ENCODE assay signal across 13 cellular contexts in the genomic region with DNA sequence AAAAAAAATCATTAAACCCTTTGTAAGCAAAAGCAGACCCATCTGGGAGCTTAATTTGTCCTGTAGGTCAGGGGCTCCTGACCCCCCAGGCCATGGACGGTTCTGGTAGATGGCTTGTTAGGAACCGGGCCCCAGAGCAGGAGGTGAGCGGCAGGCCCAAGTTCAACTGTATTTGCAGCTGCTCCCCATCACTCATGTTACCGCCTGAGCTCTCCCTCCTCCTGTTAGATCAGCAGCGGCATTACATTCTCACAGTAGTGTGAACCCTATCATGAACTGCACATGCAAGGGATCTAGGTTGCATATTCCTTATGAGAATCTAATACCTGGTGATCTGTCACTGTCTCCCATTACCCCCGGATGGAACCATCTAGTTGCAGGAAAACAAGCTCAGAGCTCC.
DNase-seq lines count a peak whose midpoint lies in the region; TF ChIP-seq lines count a peak whose summit lies in the region.
"Had no signal": no experiment of that assay in that cellular context is flagged by ENCODE, and none has a peak within 500 bp of the region (broad histone marks: within the 10 kb centered on the region; RNA-seq: fewer than 3 reads in every experiment).

No MANE protein-coding gene starts in this region.

- TF ChIP-seq EP300 in tibial nerve (IDR thresholded peaks at IDR 0.05), result no peak

- no peak for TF ChIP-seq POLR2A in tibial nerve (IDR thresholded peaks at IDR 0.05)

- peak overlapping the region; percentile 68 for H3K27ac Mint-ChIP-seq in mesothelial cell of epicardium
- H3K27ac Mint-ChIP-seq: CD8-positive, alpha-beta T cell had no signal

- no peaks in the 10 kb centered on the region for H3K9me3 Mint-ChIP-seq in mesothelial cell of epicardium
- H3K9me3 Mint-ChIP-seq: CD8-positive, alpha-beta T cell had no signal

- TF ChIP-seq CTCF in mesothelial cell of epicardium (IDR thresholded peaks at IDR 0.05; ENCODE audit: unreplicated experiment) (no peak), tibial nerve (IDR thresholded peaks at IDR 0.05) (no peak)

- H3K4me3 ChIP-seq in SJCRH30 (no peak overlapping the region), tibial nerve (no peak overlapping the region)
- H3K4me3 ChIP-seq: A549, HAP-1 had no signal

- no peaks in the 10 kb centered on the region for H3K27me3 Mint-ChIP-seq in mesothelial cell of epicardium (ENCODE audit: low read depth)

- H3K9me3 ChIP-seq in SJCRH30 (replicated peaks), result no peaks in the 10 kb centered on the region
- H3K9me3 ChIP-seq in tibial nerve, result no peaks in the 10 kb centered on the region
- H3K9me3 ChIP-seq: A549, BE2C, HAP-1 had no signal

- H3K27me3 ChIP-seq in SJCRH30, result no peaks in the 10 kb centered on the region
- H3K27me3 ChIP-seq in tibial nerve, result no peaks in the 10 kb centered on the region
- H3K27me3 ChIP-seq: BE2C had no signal

- H3K4me1 ChIP-seq in SJCRH30 (peaks cover 48% of the 10 kb centered on the region), tibial nerve (no peaks in the 10 kb centered on the region)
- H3K4me1 ChIP-seq: A549 had no signal

- H3K36me3 ChIP-seq in SJCRH30 (no peaks in the 10 kb centered on the region), tibial nerve (no peaks in the 10 kb centered on the region)
- H3K36me3 ChIP-seq: BE2C, HAP-1 had no signal

- DNase-seq in LHCN-M2 (ENCODE audit: low read depth) (peak; percentile 74), SJCRH30 (peak; percentile 78 to 87), mesothelial cell of epicardium (ENCODE audit: low spot score in 2 of 2, unreplicated experiment in 2 of 2) (no peak), tibial nerve (ENCODE audit: low spot score in 2 of 2) (no peak), DMS153 (lab: John Stamatoyannopoulos, UW) (no peak), DMS 273 treated with DMSO at 0.1 percent for 48 hours (lab: John Stamatoyannopoulos, UW) (no peak)
- DNase-seq: BE2C; CD8-positive, alpha-beta T cell; COR-L47 had no signal

- H3K27ac ChIP-seq in SJCRH30 (peak overlapping the region; percentile 78), tibial nerve (no peak overlapping the region)
- H3K27ac ChIP-seq: A549, C4-2B, HL-60 had no signal

- peaks cover 45% of the 10 kb centered on the region for H3K4me1 Mint-ChIP-seq in mesothelial cell of epicardium

- no peaks in the 10 kb centered on the region for H3K36me3 Mint-ChIP-seq in mesothelial cell of epicardium
- H3K36me3 Mint-ChIP-seq: CD8-positive, alpha-beta T cell had no signal

- 86 to 91% methylated on average over 6 of the region's 6 CpGs for WGBS in tibial nerve, 2 donors

- H3K4me3 Mint-ChIP-seq in mesothelial cell of epicardium, result no peak overlapping the region
- H3K4me3 Mint-ChIP-seq: CD8-positive, alpha-beta T cell had no signal

Comparison
In these comparisons a context has a peak if more than half of its experiments do, and no peak if none do; other contexts are left out.
1. DNase-seq: peak in LHCN-M2 (single experiment) and SJCRH30 (2 of 2); none in mesothelial cell of epicardium (0 of 2), tibial nerve (0 of 2), DMS153 (single experiment) and DMS 273 treated with DMSO at 0.1 percent for 48 hours (single experiment).